ENCODE assay signal across 14 cellular contexts in the genomic region with DNA sequence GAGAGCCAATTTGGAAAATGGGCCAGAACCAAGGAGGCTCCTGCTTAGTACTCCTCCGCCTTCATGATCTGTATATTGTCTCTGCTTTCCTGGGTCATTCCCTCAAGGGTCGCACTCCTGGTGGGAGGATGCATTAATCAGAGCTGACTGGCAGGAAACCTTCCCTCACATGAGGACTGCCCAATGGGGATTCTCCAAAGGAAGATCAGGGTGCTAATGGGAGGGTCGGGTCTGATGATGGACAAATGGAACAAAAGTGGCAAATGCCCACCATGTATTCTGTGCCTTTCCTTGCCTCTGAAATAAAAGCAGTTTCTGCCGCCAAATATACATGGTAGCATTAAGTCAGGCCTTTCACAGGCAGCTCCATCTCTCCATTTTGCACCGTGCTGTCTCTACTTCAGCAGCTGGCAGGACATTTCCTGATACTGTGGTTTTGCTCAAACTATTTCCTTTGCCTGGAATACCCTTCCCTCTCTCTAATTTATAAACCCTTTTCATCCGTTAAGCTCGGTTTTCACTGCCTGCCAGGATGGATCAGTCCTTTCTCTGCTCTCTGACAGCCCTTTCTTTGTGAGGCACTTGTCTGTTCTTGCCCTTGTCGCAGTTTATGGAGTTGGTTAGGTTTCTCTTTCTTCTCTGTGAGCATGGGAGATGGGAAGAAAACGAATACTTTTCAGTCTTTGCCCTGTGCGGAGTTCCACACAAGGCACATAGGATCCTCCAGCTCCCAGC. TPM values are rescaled to one million over a fixed set of nuclear protein-coding genes. Genes with fewer than 3 reads are reported as not detected.
DNase-seq lines count a peak whose midpoint lies in the region; ATAC-seq and TF ChIP-seq lines count a peak whose summit lies in the region.
"Had no signal": no experiment of that assay in that cellular context is flagged by ENCODE, and none has a peak within 500 bp of the region (broad histone marks: within the 10 kb centered on the region; RNA-seq: fewer than 3 reads in every experiment).

No MANE protein-coding gene starts in this region.

- H3K4me1 ChIP-seq in A673 (ENCODE audit: insufficient read depth, low read length, poor library complexity, severe bottlenecking) (peaks cover 31% of the 10 kb centered on the region), mesodermal cell (ENCODE audit: control insufficient read depth, insufficient read depth, low read length, poor library complexity, severe bottlenecking) (peaks cover 37% of the 10 kb centered on the region), psoas muscle (peaks cover 32% of the 10 kb centered on the region)

- DNase-seq in A673 (ENCODE audit: low spot score) (no peak), HEK293T (ENCODE audit: extremely low spot score) (no peak), MCF 10A (ENCODE audit: unreplicated experiment) (no peak), ureter (ENCODE audit: low spot score) (no peak), psoas muscle (no peak), Ammon's horn (ENCODE audit: low spot score) (no peak), mucosa of gallbladder (ENCODE audit: low spot score) (no peak)
- DNase-seq: activated CD4-positive, alpha-beta T cell treated with anti-CD3 and anti-CD28 coated beads, Interleukin-2, amount 50 U/mL, for 48 hours; aorta; CD4-positive, alpha-beta T cell; SIG-M5; stimulated activated CD4-positive, alpha-beta T cell treated with anti-CD3 and anti-CD28 coated beads, Interleukin-4, amount 100 ng/mL, for 1 hour had no signal

- H3K4me3 Mint-ChIP-seq in MCF 10A (ENCODE audit: unreplicated experiment): no peak overlapping the region
- H3K4me3 Mint-ChIP-seq: CD4-positive, alpha-beta T cell had no signal

- no peaks in the 10 kb centered on the region for H3K27me3 Mint-ChIP-seq in MCF 10A (ENCODE audit: insufficient read depth, unreplicated experiment)
- H3K27me3 Mint-ChIP-seq: CD4-positive, alpha-beta T cell had no signal

- BruUV-seq in A673 (replicated peaks; lab: Mats Ljungman, UMichigan) (no TSS peak), MCF 10A (replicated peaks; lab: Mats Ljungman, UMichigan) (no TSS peak)

- peak overlapping the region; percentile 67 for H3K27ac Mint-ChIP-seq in MCF 10A (ENCODE audit: low read depth, unreplicated experiment)
- H3K27ac Mint-ChIP-seq: CD4-positive, alpha-beta T cell had no signal

- H3K36me3 Mint-ChIP-seq in MCF 10A (ENCODE audit: insufficient read depth, unreplicated experiment): peaks cover 26% of the 10 kb centered on the region

- H3K27me3 ChIP-seq in A673 (replicated peaks; ENCODE audit: insufficient read depth, low read depth, low read length, poor library complexity) (no peaks in the 10 kb centered on the region), psoas muscle (ENCODE audit: insufficient read depth in 3 of 3, low read length in 2 of 3) (no peaks in the 10 kb centered on the region)

- intact Hi-C loops in A673 (cut with micrococcal nuclease; ENCODE audit: unreplicated experiment): no loop called here
- intact Hi-C loops in MCF 10A (cut with micrococcal nuclease): no loop called here
- intact Hi-C loops in psoas muscle (cut with DNase I): no loop called here

- H3K4me1 Mint-ChIP-seq in MCF 10A (ENCODE audit: insufficient read depth, unreplicated experiment): peaks cover 35% of the 10 kb centered on the region

- no peak for ATAC-seq in psoas muscle

- H3K4me3 ChIP-seq in A673 (ENCODE audit: low read depth, low read length, poor library complexity, severe bottlenecking): no peak overlapping the region
- H3K4me3 ChIP-seq in mesodermal cell (ENCODE audit: extremely low read depth, insufficient read depth, low read length, poor library complexity, severe bottlenecking): no peak overlapping the region
- H3K4me3 ChIP-seq in psoas muscle: no peak overlapping the region
- H3K4me3 ChIP-seq: HAP-1 had no signal

- H3K9me3 ChIP-seq in A673 (ENCODE audit: low read depth, low read length, poor library complexity, severe bottlenecking) (no peaks in the 10 kb centered on the region), mesodermal cell (ENCODE audit: control insufficient read depth, low read length) (no peaks in the 10 kb centered on the region), psoas muscle (no peaks in the 10 kb centered on the region)
- H3K9me3 ChIP-seq: HAP-1 had no signal

- H3K27ac ChIP-seq in A673 (ENCODE audit: low read depth, low read length, poor library complexity, severe bottlenecking): peak overlapping the region; percentile 58
- H3K27ac ChIP-seq in mesodermal cell (ENCODE audit: low read depth, low read length, severe bottlenecking): peak overlapping the region; percentile 78
- H3K27ac ChIP-seq in psoas muscle: no peak overlapping the region

- peaks cover 26% of the 10 kb centered on the region for H3K36me3 ChIP-seq in A673 (ENCODE audit: insufficient read depth, low read length, poor library complexity, severe bottlenecking)
- peaks cover 64% of the 10 kb centered on the region for H3K36me3 ChIP-seq in mesodermal cell (ENCODE audit: control insufficient read depth, insufficient read depth, low read length)
- peaks cover 0 to 9% of the 10 kb centered on the region in 2 donors for H3K36me3 ChIP-seq in psoas muscle (ENCODE audit: insufficient read depth in 1 of 2, low read depth in 1 of 2)

- TF ChIP-seq CTCF in A673 (conservative IDR thresholded peaks at IDR 0.05; ENCODE audit: low read depth, low read length): no peak
- no peak for TF ChIP-seq CTCF in MCF 10A (IDR thresholded peaks at IDR 0.05; ENCODE audit: unreplicated experiment)
- no peak for TF ChIP-seq CTCF in psoas muscle (IDR thresholded peaks at IDR 0.05)

- WGBS in mesodermal cell (ENCODE audit: insufficient coverage in 2 of 2), 2 experiments: 78 to 86% methylated on average over 6 to 7 of the region's 10 CpGs
- WGBS in psoas muscle, 3 donors: 66 to 73% (median 67%) methylated on average over 10 of the region's 10 CpGs

- CTCF ChIA-PET in A673 (lab: Charles Lee) (no interaction called here), HEK293T (lab: Yijun Ruan, JAX) (interaction anchor here (0.7 to 2.0 kb wide), 3 partner anchors 79 to 149 kb away, joined by 3 to 7 read pairs (median 3); no protein-coding TSS in a partner anchor), MCF 10A (lab: Yijun Ruan, JAX) (interaction anchor here (0.6 to 1.4 kb wide), 4 partner anchors 11 to 231 kb away, joined by 3 to 5 read pairs (median 4); no protein-coding TSS in a partner anchor)

- H3K9me3 Mint-ChIP-seq in MCF 10A (ENCODE audit: unreplicated experiment): no peaks in the 10 kb centered on the region
- H3K9me3 Mint-ChIP-seq: CD4-positive, alpha-beta T cell had no signal

- POLR2A ChIA-PET in A673 (lab: Charles Lee; ENCODE audit: low non-redundant PET): interaction anchor here (0.6 kb wide), 1 partner anchor 660 kb away, joined by 4 read pairs; no protein-coding TSS in a partner anchor
- POLR2A ChIA-PET in HEK293T (lab: Yijun Ruan, JAX): interaction anchor here (1.0 to 3.7 kb wide), 7 partner anchors 10 to 179 kb away, joined by 3 to 18 read pairs (median 4); a partner anchor contains a TSS
- POLR2A ChIA-PET in MCF 10A (lab: Yijun Ruan, JAX): interaction anchor here (1.3 to 7.6 kb wide), 4 partner anchors 11 to 46 kb away, joined by 4 to 98 read pairs (median 6); a partner anchor contains a TSS

TF ChIP-seq in HEK293T, 16 proteins besides CTCF, POLR2A, EP300 and RAD21:
- no peak for TF ChIP-seq HDGF (IDR thresholded peaks at IDR 0.05; ENCODE audit: borderline replicate concordance)
- TF ChIP-seq ARNT (IDR thresholded peaks at IDR 0.05): no peak
- TF ChIP-seq, protein P1, sequence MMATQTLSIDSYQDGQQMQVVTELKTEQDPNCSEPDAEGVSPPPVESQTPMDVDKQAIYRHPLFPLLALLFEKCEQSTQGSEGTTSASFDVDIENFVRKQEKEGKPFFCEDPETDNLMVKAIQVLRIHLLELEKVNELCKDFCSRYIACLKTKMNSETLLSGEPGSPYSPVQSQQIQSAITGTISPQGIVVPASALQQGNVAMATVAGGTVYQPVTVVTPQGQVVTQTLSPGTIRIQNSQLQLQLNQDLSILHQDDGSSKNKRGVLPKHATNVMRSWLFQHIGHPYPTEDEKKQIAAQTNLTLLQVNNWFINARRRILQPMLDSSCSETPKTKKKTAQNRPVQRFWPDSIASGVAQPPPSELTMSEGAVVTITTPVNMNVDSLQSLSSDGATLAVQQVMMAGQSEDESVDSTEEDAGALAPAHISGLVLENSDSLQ (IDR thresholded peaks at IDR 0.05): peak; percentile 59; the same call in 1 of the 2 replicates

RNA-seq across cellular contexts. Expression of a gene that starts 13.5 kb away (rescaled TPM):
- total RNA-seq in A673 (2021) (141 and 162 TPM in 2 replicates), MCF 10A (2022) (88.4 and 104 TPM in 2 replicates), ureter (165 TPM), psoas muscle (10 to 100 TPM; 36.3 to 47.0 (median 43.6) TPM), mucosa of gallbladder (257 TPM)
- 179 TPM for polyA plus RNA-seq in mesodermal cell (2013, experiment 1 of 2)
- 160 TPM for polyA plus RNA-seq in mesodermal cell (2013, experiment 2 of 2)
- polyA plus RNA-seq in psoas muscle: 10 to 100 TPM; 21.0 to 24.1 (median 23.8) TPM

RNA-seq across cellular contexts. Expression of a gene that starts 46.0 kb away (rescaled TPM):
- total RNA-seq in A673 (2021) (25.9 and 27.4 TPM in 2 replicates), MCF 10A (2022) (4.0 and 4.3 TPM in 2 replicates), ureter (10.4 TPM), psoas muscle (1 to 10 TPM; 2.8 to 7.7 (median 5.5) TPM), mucosa of gallbladder (10.2 TPM)
- polyA plus RNA-seq in mesodermal cell (2013, experiment 1 of 2): 6.0 TPM
- 4.7 TPM for polyA plus RNA-seq in mesodermal cell (2013, experiment 2 of 2)
- 1 to 10 TPM; 2.2 to 7.8 (median 3.9) TPM for polyA plus RNA-seq in psoas muscle
